ENCODE assay signal across 7 cellular contexts in the genomic region with DNA sequence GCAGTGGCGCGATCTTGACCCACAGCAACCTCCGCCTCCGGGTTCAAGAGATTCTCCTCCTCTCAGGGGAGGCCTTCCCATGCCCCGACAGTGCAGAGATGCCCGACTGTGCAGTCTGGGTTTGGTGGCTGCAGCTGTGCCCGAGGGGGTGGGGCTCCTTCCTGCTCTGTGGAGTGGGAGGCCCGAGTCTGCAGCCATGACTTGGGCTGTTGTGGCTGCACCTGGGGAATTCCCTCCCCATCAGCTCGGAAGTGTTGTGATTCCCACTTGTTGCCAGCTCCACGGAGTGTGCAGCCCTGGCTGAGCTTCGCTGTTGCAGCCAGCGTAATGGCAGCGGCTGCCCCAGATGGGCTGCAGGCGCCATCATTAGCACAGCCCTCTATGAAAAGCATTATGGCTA.
DNase-seq lines count a peak whose midpoint lies in the region; ATAC-seq, FAIRE-seq and TF ChIP-seq lines count a peak whose summit lies in the region.

No MANE protein-coding gene starts in this region.

- no peak for FAIRE-seq in H54 (lab: Jason Lieb, UNC)

- H3K27ac Mint-ChIP-seq in activated CD4-positive, alpha-beta T cell treated with anti-CD3 and anti-CD28 coated beads, Interleukin-2, amount 10 ng/mL, durations not matched to agents 7 days and 5 days = no peak overlapping the region

- H3K9me3 ChIP-seq in right cardiac atrium (ENCODE audit: control insufficient read depth, low read length) (no peaks in the 10 kb centered on the region), tibial nerve (no peaks in the 10 kb centered on the region)

- no peaks in the 10 kb centered on the region for H3K36me3 Mint-ChIP-seq in activated CD4-positive, alpha-beta T cell treated with anti-CD3 and anti-CD28 coated beads, Interleukin-2, amount 10 ng/mL, durations not matched to agents 7 days and 5 days (ENCODE audit: low read depth)

- WGBS in right cardiac atrium = 61% methylated on average over 14 of the region's 14 CpGs
- WGBS in tibial nerve, 2 donors = 33 to 51% methylated on average over 11 to 14 of the region's 14 CpGs

- H3K27ac ChIP-seq in right cardiac atrium (ENCODE audit: low read length) = peak overlapping the region; percentile 49
- peak overlapping the region; percentile 89 to 97 (median 91) for H3K27ac ChIP-seq in tibial nerve

- CTCF ChIA-PET in activated CD4-positive, alpha-beta T cell treated with anti-CD3 and anti-CD28 coated beads, Interleukin-2, amount 10 ng/mL, durations not matched to agents 7 days and 5 days (lab: Charles Lee) = interaction anchor here (0.6 to 1.3 kb wide), 3 partner anchors 10 to 215 kb away, joined by 3 to 4 read pairs (median 4); no protein-coding TSS in a partner anchor

- intact Hi-C loops in right cardiac atrium (cut with DNase I) = loop anchor here in 2 of 4 donors (10.0 kb wide), 1 partner anchor 57 kb away; no protein-coding TSS in a partner anchor

- H3K4me3 ChIP-seq in right cardiac atrium (ENCODE audit: low read length) = no peak overlapping the region
- peak overlapping the region; percentile 17 to 42 (median 28) for H3K4me3 ChIP-seq in tibial nerve

- H3K36me3 ChIP-seq in tibial nerve = no peaks in the 10 kb centered on the region

- H3K4me1 ChIP-seq in right cardiac atrium (ENCODE audit: control insufficient read depth, insufficient read depth, low read length) = no peaks in the 10 kb centered on the region
- H3K4me1 ChIP-seq in tibial nerve = peaks cover 0 to 24% (median 10%) of the 10 kb centered on the region in 4 donors

- H3K27me3 Mint-ChIP-seq in activated CD4-positive, alpha-beta T cell treated with anti-CD3 and anti-CD28 coated beads, Interleukin-2, amount 10 ng/mL, durations not matched to agents 7 days and 5 days = peaks cover 4% of the 10 kb centered on the region

- H3K4me1 Mint-ChIP-seq in activated CD4-positive, alpha-beta T cell treated with anti-CD3 and anti-CD28 coated beads, Interleukin-2, amount 10 ng/mL, durations not matched to agents 7 days and 5 days = peaks cover 8% of the 10 kb centered on the region

- POLR2A ChIA-PET in activated CD4-positive, alpha-beta T cell treated with anti-CD3 and anti-CD28 coated beads, Interleukin-2, amount 10 ng/mL, durations not matched to agents 7 days and 5 days (lab: Charles Lee) = interaction anchor here (0.6 kb wide), 2 partner anchors 9 to 1516 kb away, joined by 3 to 4 read pairs; no protein-coding TSS in a partner anchor

- no peak overlapping the region for H3K4me3 Mint-ChIP-seq in activated CD4-positive, alpha-beta T cell treated with anti-CD3 and anti-CD28 coated beads, Interleukin-2, amount 10 ng/mL, durations not matched to agents 7 days and 5 days

- H3K27me3 ChIP-seq in right cardiac atrium (ENCODE audit: control insufficient read depth, insufficient read depth) = no peaks in the 10 kb centered on the region
- H3K27me3 ChIP-seq in tibial nerve = no peaks in the 10 kb centered on the region

- TF ChIP-seq POLR2A in H54 (IDR thresholded peaks at IDR 0.05; ENCODE audit: low read depth, low read length) = no peak
- no peak for TF ChIP-seq POLR2A in tibial nerve (IDR thresholded peaks at IDR 0.05)

- no peaks in the 10 kb centered on the region for H3K9me3 Mint-ChIP-seq in activated CD4-positive, alpha-beta T cell treated with anti-CD3 and anti-CD28 coated beads, Interleukin-2, amount 10 ng/mL, durations not matched to agents 7 days and 5 days

- ATAC-seq in right cardiac atrium (peak; percentile 61 to 73), GM19452 (IDR thresholded peaks at IDR 0.05; ENCODE audit: unreplicated experiment) (no peak)

- DNase-seq in H54 (ENCODE audit: insufficient read length, low spot score) (peak; percentile 21), right cardiac atrium (peak; percentile 35 to 70 (median 68)), tibial nerve (ENCODE audit: low spot score in 2 of 2) (peak in 1 of 2 donors; percentile 28), mesenteric fat pad (ENCODE audit: low spot score) (no peak), NCI-H146 (lab: John Stamatoyannopoulos, UW) (no peak)
- peak; percentile 9 for DNase-seq in activated CD4-positive, alpha-beta T cell treated with anti-CD3 and anti-CD28 coated beads, Interleukin-2, amount 10 ng/mL, durations not matched to agents 7 days and 5 days

- no peak for TF ChIP-seq CTCF in tibial nerve (IDR thresholded peaks at IDR 0.05)

- TF ChIP-seq EP300 in tibial nerve (IDR thresholded peaks at IDR 0.05) = no peak

Comparison
In these comparisons a context has a peak if more than half of its experiments do, and no peak if none do; other contexts are left out.
1. DNase-seq: peak in H54 (single experiment), activated CD4-positive, alpha-beta T cell treated with anti-CD3 and anti-CD28 coated beads, Interleukin-2, amount 10 ng/mL, durations not matched to agents 7 days and 5 days (single experiment) and right cardiac atrium (3 of 3); none in mesenteric fat pad (single experiment) and NCI-H146 (single experiment).